In the genomic region with DNA sequence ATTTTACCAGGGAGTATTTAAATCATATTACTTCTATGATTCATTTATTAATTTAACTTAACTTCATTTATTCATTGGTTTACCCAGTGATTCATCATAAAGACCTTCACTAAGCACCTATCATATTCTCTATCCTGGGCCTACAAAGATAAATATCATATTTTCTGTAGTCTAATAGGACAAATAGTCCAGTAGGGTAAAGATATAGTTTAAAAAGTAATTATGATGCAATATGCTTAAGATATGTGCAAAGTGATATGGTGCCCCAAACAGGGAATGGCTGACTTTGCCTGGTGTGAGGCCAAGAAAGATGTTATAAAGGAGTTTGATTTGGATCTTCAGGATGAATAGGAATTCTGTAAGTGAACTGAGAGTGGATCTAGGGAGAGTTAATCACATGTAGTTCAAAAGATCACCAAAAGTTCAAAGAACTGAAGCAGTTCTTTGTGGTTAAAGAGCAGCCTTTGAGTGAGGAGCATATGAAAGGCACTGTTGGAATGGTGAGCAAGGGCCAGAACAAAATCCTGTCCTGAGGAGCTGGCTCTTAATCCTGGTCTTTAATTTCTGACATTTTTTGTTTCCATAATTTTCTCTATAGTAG, we compare ENCODE assay signal across 2 cellular contexts.
TF ChIP-seq lines count a peak whose summit lies in the region.

No MANE protein-coding gene starts in this region.

TF ChIP-seq in SK-N-SH treated with all-trans-retinoic acid at 6 μM for 48 hours, 23 proteins besides CTCF, POLR2A, EP300 and RAD21:
- TF ChIP-seq, protein P1, sequence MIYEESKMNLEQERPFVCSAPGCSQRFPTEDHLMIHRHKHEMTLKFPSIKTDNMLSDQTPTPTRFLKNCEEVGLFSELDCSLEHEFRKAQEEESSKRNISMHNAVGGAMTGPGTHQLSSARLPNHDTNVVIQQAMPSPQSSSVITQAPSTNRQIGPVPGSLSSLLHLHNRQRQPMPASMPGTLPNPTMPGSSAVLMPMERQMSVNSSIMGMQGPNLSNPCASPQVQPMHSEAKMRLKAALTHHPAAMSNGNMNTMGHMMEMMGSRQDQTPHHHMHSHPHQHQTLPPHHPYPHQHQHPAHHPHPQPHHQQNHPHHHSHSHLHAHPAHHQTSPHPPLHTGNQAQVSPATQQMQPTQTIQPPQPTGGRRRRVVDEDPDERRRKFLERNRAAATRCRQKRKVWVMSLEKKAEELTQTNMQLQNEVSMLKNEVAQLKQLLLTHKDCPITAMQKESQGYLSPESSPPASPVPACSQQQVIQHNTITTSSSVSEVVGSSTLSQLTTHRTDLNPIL (CRISPR knock-in tag; IDR thresholded peaks at IDR 0.05; ENCODE audit: low read depth), result no peak
- 0 out of 2 replicates have a peak, but pooled peaks have one; percentile 36 for TF ChIP-seq ISL1 (CRISPR knock-in tag; IDR thresholded peaks at IDR 0.05)

TF ChIP-seq in SK-N-SH, 30 proteins besides CTCF, POLR2A, EP300 and RAD21 (continued from another document):
- TF ChIP-seq SIN3A (IDR thresholded peaks at IDR 0.05; ENCODE audit: borderline replicate concordance, low read depth, low read length) (no peak), CHD2 (IDR thresholded peaks at IDR 0.05; ENCODE audit: low read length, partially characterized antibody) (no peak), MXI1 (IDR thresholded peaks at IDR 0.05; ENCODE audit: low read depth, low read length) (no peak), FOXM1 (IDR thresholded peaks at IDR 0.05; ENCODE audit: low read depth) (no peak), POLR2AphosphoS5 (IDR thresholded peaks at IDR 0.05; ENCODE audit: low read depth, low read length) (no peak), NFIC (IDR thresholded peaks at IDR 0.05; ENCODE audit: borderline replicate concordance) (no peak), GABPA (IDR thresholded peaks at IDR 0.05; ENCODE audit: low read depth) (no peak), RXRA (IDR thresholded peaks at IDR 0.05; ENCODE audit: borderline replicate concordance, low read depth) (no peak), GATA2 (CRISPR knock-in tag; IDR thresholded peaks at IDR 0.05) (no peak), YY1 (IDR thresholded peaks at IDR 0.05; ENCODE audit: low read depth) (no peak)
- TF ChIP-seq, protein P2, sequence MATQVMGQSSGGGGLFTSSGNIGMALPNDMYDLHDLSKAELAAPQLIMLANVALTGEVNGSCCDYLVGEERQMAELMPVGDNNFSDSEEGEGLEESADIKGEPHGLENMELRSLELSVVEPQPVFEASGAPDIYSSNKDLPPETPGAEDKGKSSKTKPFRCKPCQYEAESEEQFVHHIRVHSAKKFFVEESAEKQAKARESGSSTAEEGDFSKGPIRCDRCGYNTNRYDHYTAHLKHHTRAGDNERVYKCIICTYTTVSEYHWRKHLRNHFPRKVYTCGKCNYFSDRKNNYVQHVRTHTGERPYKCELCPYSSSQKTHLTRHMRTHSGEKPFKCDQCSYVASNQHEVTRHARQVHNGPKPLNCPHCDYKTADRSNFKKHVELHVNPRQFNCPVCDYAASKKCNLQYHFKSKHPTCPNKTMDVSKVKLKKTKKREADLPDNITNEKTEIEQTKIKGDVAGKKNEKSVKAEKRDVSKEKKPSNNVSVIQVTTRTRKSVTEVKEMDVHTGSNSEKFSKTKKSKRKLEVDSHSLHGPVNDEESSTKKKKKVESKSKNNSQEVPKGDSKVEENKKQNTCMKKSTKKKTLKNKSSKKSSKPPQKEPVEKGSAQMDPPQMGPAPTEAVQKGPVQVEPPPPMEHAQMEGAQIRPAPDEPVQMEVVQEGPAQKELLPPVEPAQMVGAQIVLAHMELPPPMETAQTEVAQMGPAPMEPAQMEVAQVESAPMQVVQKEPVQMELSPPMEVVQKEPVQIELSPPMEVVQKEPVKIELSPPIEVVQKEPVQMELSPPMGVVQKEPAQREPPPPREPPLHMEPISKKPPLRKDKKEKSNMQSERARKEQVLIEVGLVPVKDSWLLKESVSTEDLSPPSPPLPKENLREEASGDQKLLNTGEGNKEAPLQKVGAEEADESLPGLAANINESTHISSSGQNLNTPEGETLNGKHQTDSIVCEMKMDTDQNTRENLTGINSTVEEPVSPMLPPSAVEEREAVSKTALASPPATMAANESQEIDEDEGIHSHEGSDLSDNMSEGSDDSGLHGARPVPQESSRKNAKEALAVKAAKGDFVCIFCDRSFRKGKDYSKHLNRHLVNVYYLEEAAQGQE (IDR thresholded peaks at IDR 0.05; ENCODE audit: low read depth, low read length), result no peak
- TF ChIP-seq, protein P3, sequence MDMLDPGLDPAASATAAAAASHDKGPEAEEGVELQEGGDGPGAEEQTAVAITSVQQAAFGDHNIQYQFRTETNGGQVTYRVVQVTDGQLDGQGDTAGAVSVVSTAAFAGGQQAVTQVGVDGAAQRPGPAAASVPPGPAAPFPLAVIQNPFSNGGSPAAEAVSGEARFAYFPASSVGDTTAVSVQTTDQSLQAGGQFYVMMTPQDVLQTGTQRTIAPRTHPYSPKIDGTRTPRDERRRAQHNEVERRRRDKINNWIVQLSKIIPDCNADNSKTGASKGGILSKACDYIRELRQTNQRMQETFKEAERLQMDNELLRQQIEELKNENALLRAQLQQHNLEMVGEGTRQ (IDR thresholded peaks at IDR 0.05; ENCODE audit: borderline replicate concordance, low read depth, low read length), result no peak
TF ChIP-seq in SK-N-SH: peak in this region for 0.
